Comparison of ENCODE assay signal across 20 cellular contexts in the genomic region with DNA sequence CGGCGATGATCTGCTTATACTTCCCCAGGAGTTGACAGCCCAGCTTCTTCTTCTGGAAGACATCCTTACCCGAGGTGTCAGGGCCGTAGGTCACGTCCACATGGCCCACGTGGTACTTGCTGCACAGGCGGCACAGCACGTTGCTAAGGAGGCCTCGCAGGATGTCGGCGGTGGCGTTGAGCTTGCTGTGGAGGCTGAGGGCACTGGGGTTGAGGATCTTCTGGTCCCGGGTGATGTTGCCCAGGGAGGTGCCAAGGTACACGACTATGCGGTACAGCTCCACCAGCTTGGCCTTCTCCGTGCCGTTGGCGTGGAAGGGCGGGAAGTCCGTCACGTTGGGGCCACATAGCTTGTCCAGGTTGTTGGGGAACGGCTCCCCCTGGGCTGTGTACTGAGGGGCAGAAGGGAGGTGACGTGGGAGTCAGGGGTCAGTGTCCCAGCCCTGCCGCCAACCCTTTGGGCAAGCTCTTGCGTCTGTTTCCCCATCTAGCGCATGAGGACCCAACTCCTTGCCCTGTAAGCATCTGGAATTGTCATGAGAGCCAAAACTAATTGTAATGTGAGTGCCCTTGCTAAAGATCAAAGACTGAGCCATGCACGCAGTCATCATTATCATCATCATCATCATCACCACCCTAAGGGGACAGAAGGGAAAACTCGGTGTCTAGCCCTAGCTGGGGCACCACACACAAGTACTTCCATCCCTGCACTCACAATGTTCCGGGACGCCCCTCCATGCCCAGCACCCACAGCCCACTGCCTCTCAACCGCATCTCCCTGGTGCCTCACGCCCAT. TPM values are rescaled to one million over a fixed set of nuclear protein-coding genes. Genes with fewer than 3 reads are reported as not detected.
DNase-seq lines count a peak whose midpoint lies in the region; ATAC-seq and TF ChIP-seq lines count a peak whose summit lies in the region.
"Had no signal": no experiment of that assay in that cellular context is flagged by ENCODE, and none has a peak within 500 bp of the region (broad histone marks: within the 10 kb centered on the region; RNA-seq: fewer than 3 reads in every experiment).

No MANE protein-coding gene starts in this region.

- CTCF ChIA-PET in activated CD8-positive, alpha-beta memory T cell treated with anti-CD3 and anti-CD28 coated beads, Interleukin-2, amount 10 ng/mL, durations not matched to agents 7 days and 5 days (lab: Charles Lee) = interaction anchor here (2.1 to 3.1 kb wide), 3 partner anchors 20 to 136 kb away, joined by 5 to 23 read pairs (median 7); no protein-coding TSS in a partner anchor

- peaks cover 14% of the 10 kb centered on the region for H4K20me1 ChIP-seq in osteoblast (ENCODE audit: insufficient read depth, low read length)

- H3K9me3 ChIP-seq in KOPT-K1 (ENCODE audit: insufficient read depth, low read length, poor library complexity, severe bottlenecking) (no peaks in the 10 kb centered on the region), osteoblast (ENCODE audit: low read depth, low read length) (no peaks in the 10 kb centered on the region), colonic mucosa (no peaks in the 10 kb centered on the region)
- H3K9me3 ChIP-seq: left lung had no signal

- H3K9me3 Mint-ChIP-seq in activated CD8-positive, alpha-beta memory T cell treated with anti-CD3 and anti-CD28 coated beads, Interleukin-2, amount 10 ng/mL, durations not matched to agents 7 days and 5 days (ENCODE audit: low read depth) = no peaks in the 10 kb centered on the region
- no peaks in the 10 kb centered on the region for H3K9me3 Mint-ChIP-seq in activated naive CD8-positive, alpha-beta T cell treated with anti-CD3 and anti-CD28 coated beads, Interleukin-2, amount 50 U/mL, for 24 hours
- H3K9me3 Mint-ChIP-seq: HFFc6, naive B cell had no signal

- H3K4me1 ChIP-seq in osteoblast (ENCODE audit: insufficient read depth, low read length) (peaks cover 57% of the 10 kb centered on the region), colonic mucosa (peaks cover 9% of the 10 kb centered on the region), foreskin keratinocyte (peaks cover 5% of the 10 kb centered on the region)

- peak overlapping the region; percentile 96 for H3K4me2 ChIP-seq in osteoblast (ENCODE audit: insufficient read depth, low read length)
- H3K4me2 ChIP-seq: hepatocyte had no signal

- peak overlapping the region; percentile 95 for H3K27ac Mint-ChIP-seq in activated CD8-positive, alpha-beta memory T cell treated with anti-CD3 and anti-CD28 coated beads, Interleukin-2, amount 10 ng/mL, durations not matched to agents 7 days and 5 days
- peak overlapping the region; percentile 91 for H3K27ac Mint-ChIP-seq in activated naive CD8-positive, alpha-beta T cell treated with anti-CD3 and anti-CD28 coated beads, Interleukin-2, amount 50 U/mL, for 24 hours
- H3K27ac Mint-ChIP-seq: HFFc6, naive B cell had no signal

- no peaks in the 10 kb centered on the region for H3K27me3 ChIP-seq in osteoblast (ENCODE audit: insufficient read depth, low read length)
- H3K27me3 ChIP-seq in colonic mucosa = peaks cover 6% of the 10 kb centered on the region
- peaks cover 30% of the 10 kb centered on the region for H3K27me3 ChIP-seq in foreskin keratinocyte
- H3K27me3 ChIP-seq: hepatocyte had no signal

- H3K4me3 ChIP-seq in osteoblast (ENCODE audit: insufficient read depth, low read length) = peak overlapping the region; percentile 93
- no peak overlapping the region for H3K4me3 ChIP-seq in colonic mucosa
- H3K4me3 ChIP-seq: hepatocyte, left lung had no signal

- H3K79me2 ChIP-seq in osteoblast (ENCODE audit: insufficient read depth, low read length) = peaks cover 61% of the 10 kb centered on the region
- H3K79me2 ChIP-seq: hepatocyte had no signal

- peak overlapping the region; percentile 92 for H3K4me3 Mint-ChIP-seq in activated CD8-positive, alpha-beta memory T cell treated with anti-CD3 and anti-CD28 coated beads, Interleukin-2, amount 10 ng/mL, durations not matched to agents 7 days and 5 days
- peak overlapping the region; percentile 91 for H3K4me3 Mint-ChIP-seq in activated naive CD8-positive, alpha-beta T cell treated with anti-CD3 and anti-CD28 coated beads, Interleukin-2, amount 50 U/mL, for 24 hours
- H3K4me3 Mint-ChIP-seq: HFFc6 had no signal

- H3K4me1 Mint-ChIP-seq in activated CD8-positive, alpha-beta memory T cell treated with anti-CD3 and anti-CD28 coated beads, Interleukin-2, amount 10 ng/mL, durations not matched to agents 7 days and 5 days = peaks cover 67% of the 10 kb centered on the region
- H3K4me1 Mint-ChIP-seq in activated naive CD8-positive, alpha-beta T cell treated with anti-CD3 and anti-CD28 coated beads, Interleukin-2, amount 50 U/mL, for 24 hours = peaks cover 62% of the 10 kb centered on the region

- H3K27ac ChIP-seq in KOPT-K1 (ENCODE audit: low read depth, low read length, poor library complexity, severe bottlenecking) (peak overlapping the region; percentile 76), osteoblast (ENCODE audit: low read depth, low read length) (peak overlapping the region; percentile 96), colonic mucosa (no peak overlapping the region), foreskin keratinocyte (no peak overlapping the region)
- H3K27ac ChIP-seq: hepatocyte, left lung had no signal

- H3K36me3 Mint-ChIP-seq in activated CD8-positive, alpha-beta memory T cell treated with anti-CD3 and anti-CD28 coated beads, Interleukin-2, amount 10 ng/mL, durations not matched to agents 7 days and 5 days = peaks cover 47% of the 10 kb centered on the region
- H3K36me3 Mint-ChIP-seq in activated naive CD8-positive, alpha-beta T cell treated with anti-CD3 and anti-CD28 coated beads, Interleukin-2, amount 50 U/mL, for 24 hours (ENCODE audit: low read depth) = peaks cover 49% of the 10 kb centered on the region

- no peak for ATAC-seq in activated CD8-positive, alpha-beta memory T cell treated with anti-CD3 and anti-CD28 coated beads, Interleukin-2, amount 10 ng/mL, durations not matched to agents 7 days and 5 days
- no peak for ATAC-seq in activated naive CD8-positive, alpha-beta T cell treated with anti-CD3 and anti-CD28 coated beads, Interleukin-2, amount 50 U/mL, for 24 hours
- no peak for ATAC-seq in foreskin keratinocyte
- ATAC-seq: left lung had no signal

- TF ChIP-seq CTCF in osteoblast (IDR thresholded peaks at IDR 0.05; ENCODE audit: extremely low read depth, low read depth, low read length) (no peak), colonic mucosa (IDR thresholded peaks at IDR 0.05) (no peak), foreskin keratinocyte (conservative IDR thresholded peaks at IDR 0.05) (no peak)

- intact Hi-C loops in colonic mucosa (cut with DNase I) = no loop called here

- no peak for DNase-seq in activated CD8-positive, alpha-beta memory T cell treated with anti-CD3 and anti-CD28 coated beads, Interleukin-2, amount 10 ng/mL, durations not matched to agents 7 days and 5 days
- no peak for DNase-seq in activated CD8-positive, alpha-beta memory T cell treated with anti-CD3 and anti-CD28 coated beads for 24 hours
- DNase-seq in activated naive CD8-positive, alpha-beta T cell treated with anti-CD3 and anti-CD28 coated beads, Interleukin-2, amount 50 U/mL, for 24 hours = no peak
- DNase-seq in osteoblast (ENCODE audit: insufficient read length, low spot score, missing footprints) = peak; percentile 80
- DNase-seq in colonic mucosa = no peak
- no peak for DNase-seq in foreskin keratinocyte
- no peak for DNase-seq in NCI-H1694 (lab: John Stamatoyannopoulos, UW)
- DNase-seq: ACHN, amniotic stem cell, DMS153, HFFc6, naive B cell, NCI-H2029 treated with DMSO at 0.1 percent for 48 hours, NCI-H774, retina, T-helper 9 cell had no signal

- H2AFZ ChIP-seq in osteoblast (ENCODE audit: low read length) = no peak overlapping the region
- H2AFZ ChIP-seq: hepatocyte had no signal

- H3K36me3 ChIP-seq in KOPT-K1 (ENCODE audit: insufficient read depth, low read length) (peaks cover 11% of the 10 kb centered on the region; the same call in 1 of the 2 replicates), osteoblast (ENCODE audit: insufficient read depth, low read length) (peaks cover 42% of the 10 kb centered on the region), colonic mucosa (no peaks in the 10 kb centered on the region)
- H3K36me3 ChIP-seq: left lung had no signal

- H3K9ac ChIP-seq in colonic mucosa (ENCODE audit: low read depth in 2 of 2, low read length in 2 of 2) = no peak overlapping the region

- H3K27me3 Mint-ChIP-seq in activated CD8-positive, alpha-beta memory T cell treated with anti-CD3 and anti-CD28 coated beads, Interleukin-2, amount 10 ng/mL, durations not matched to agents 7 days and 5 days = peaks cover 3% of the 10 kb centered on the region
- H3K27me3 Mint-ChIP-seq in activated naive CD8-positive, alpha-beta T cell treated with anti-CD3 and anti-CD28 coated beads, Interleukin-2, amount 50 U/mL, for 24 hours = no peaks in the 10 kb centered on the region

RNA-seq across cellular contexts. Expression of a gene that starts 2.7 kb away (rescaled TPM):
- 100 to 1,000 TPM; 107 to 304 TPM for total RNA-seq in activated CD8-positive, alpha-beta memory T cell treated with anti-CD3 and anti-CD28 coated beads, Interleukin-2, amount 10 ng/mL, durations not matched to agents 7 days and 5 days
- total RNA-seq in osteoblast (3.2 and 3.3 TPM in 2 replicates), colonic mucosa (10 to 100 TPM in 1 of 2 donors, 1 to 10 TPM in 1; 9.5 to 12.5 TPM), foreskin keratinocyte (0.17 and 0.25 TPM in 2 replicates)
- 0.18 and 0.19 TPM in 2 replicates for polyA plus RNA-seq in foreskin keratinocyte

RNA-seq across cellular contexts. Expression of a gene that starts 22.8 kb away (rescaled TPM):
- total RNA-seq in activated CD8-positive, alpha-beta memory T cell treated with anti-CD3 and anti-CD28 coated beads, Interleukin-2, amount 10 ng/mL, durations not matched to agents 7 days and 5 days = 100 to 1,000 TPM; 122 to 141 TPM
- total RNA-seq in osteoblast (not detected in 2 replicates), colonic mucosa (under 1 TPM; 0.21 to 0.44 TPM), foreskin keratinocyte (not detected in 2 replicates)
- polyA plus RNA-seq in foreskin keratinocyte = not detected in 2 replicates
- total RNA-seq: dermis microvascular lymphatic vessel endothelial cell, HFFc6 had no signal
- polyA plus RNA-seq: hepatocyte had no signal

RNA-seq across cellular contexts. Expression of a gene that starts 45.4 kb away (rescaled TPM):
- 10 to 100 TPM in 1 of 2 experiments, 1 to 10 TPM in 1; 8.7 to 10.2 TPM for total RNA-seq in activated CD8-positive, alpha-beta memory T cell treated with anti-CD3 and anti-CD28 coated beads, Interleukin-2, amount 10 ng/mL, durations not matched to agents 7 days and 5 days
- total RNA-seq in osteoblast (5.3 and 5.8 TPM in 2 replicates), colonic mucosa (1 to 10 TPM; 4.5 to 5.0 TPM), foreskin keratinocyte (3.2 and 3.5 TPM in 2 replicates)
- polyA plus RNA-seq in foreskin keratinocyte = 2.4 and 3.1 TPM in 2 replicates

Comparison
In these comparisons a context has a peak if more than half of its experiments do, and no peak if none do; other contexts are left out.
1. H3K27ac ChIP-seq: peak in KOPT-K1 (single experiment) and osteoblast (single experiment); none in colonic mucosa (single experiment) and foreskin keratinocyte (single experiment).
2. RNA of a gene that starts 2.7 kb away (total RNA-seq): 107 to 304 TPM in activated CD8-positive, alpha-beta memory T cell treated with anti-CD3 and anti-CD28 coated beads, Interleukin-2, amount 10 ng/mL, durations not matched to agents 7 days and 5 days; 9.5 to 12.5 TPM in colonic mucosa, 3.2 to 3.3 TPM in osteoblast and 0.17 to 0.25 TPM in foreskin keratinocyte; every median in the first group is over 4 times any median in the second.
3. RNA of a gene that starts 22.8 kb away (total RNA-seq): 122 to 141 TPM in activated CD8-positive, alpha-beta memory T cell treated with anti-CD3 and anti-CD28 coated beads, Interleukin-2, amount 10 ng/mL, durations not matched to agents 7 days and 5 days; 0.21 to 0.44 TPM in colonic mucosa, not detected in osteoblast and not detected in foreskin keratinocyte; every median in the first group is over 10 times any median in the second.